In genomic region chr16:11232302-11232851, GRCh38 we compare ENCODE assay signal across 1 cellular context.
TF ChIP-seq lines count a peak whose summit lies in the region.

No MANE protein-coding gene starts in this region.

TF ChIP-seq in IMR-90, 13 proteins besides CTCF, POLR2A, EP300 and RAD21:
- TF ChIP-seq ELK1 (IDR thresholded peaks at IDR 0.05; ENCODE audit: borderline replicate concordance, low read depth, low read length): no peak
- no peak for TF ChIP-seq MAZ (IDR thresholded peaks at IDR 0.05; ENCODE audit: borderline replicate concordance, low read depth, low read length)
- TF ChIP-seq BHLHE40 (IDR thresholded peaks at IDR 0.05; ENCODE audit: low read depth, low read length): no peak
- no peak for TF ChIP-seq USF2 (IDR thresholded peaks at IDR 0.05; ENCODE audit: low read depth, low read length)
- TF ChIP-seq MAFK (IDR thresholded peaks at IDR 0.05; ENCODE audit: low read depth, low read length): no peak
- no peak for TF ChIP-seq FOS (IDR thresholded peaks at IDR 0.05; ENCODE audit: low read depth, low read length)
- TF ChIP-seq NFE2L2 (IDR thresholded peaks at IDR 0.05; ENCODE audit: low read depth, low read length): no peak
- TF ChIP-seq RCOR1 (IDR thresholded peaks at IDR 0.05; ENCODE audit: insufficient replicate concordance, low read length): no peak
- TF ChIP-seq CHD1 (IDR thresholded peaks at IDR 0.05; ENCODE audit: low read depth, low read length): no peak
TF ChIP-seq in IMR-90: peak in this region for 0.
